In genomic region chr7:74394601-74395000, GRCh38 we compare ENCODE assay signal across 8 cellular contexts. TPM values are rescaled to one million over a fixed set of nuclear protein-coding genes. Genes with fewer than 3 reads are reported as not detected.
DNase-seq lines count a peak whose midpoint lies in the region; ATAC-seq and TF ChIP-seq lines count a peak whose summit lies in the region.
"Not testable (repeated sequence)": the region's sequence is repeated elsewhere in the genome, so short reads cannot be mapped to it uniquely, and the experiment has no call there.

No MANE protein-coding gene starts in this region.

- H3K79me2 ChIP-seq in PC-3 (ENCODE audit: low read length) = not testable (repeated sequence)

- not testable (repeated sequence) for H3K9me3 ChIP-seq in PC-3 (ENCODE audit: low read length); ascending aorta

- not testable (repeated sequence) for H3K9ac ChIP-seq in PC-3 (ENCODE audit: low read length)

- intact Hi-C loops in PC-3 (cut with micrococcal nuclease) = loop anchor here (5.0 kb wide), 1 partner anchor 102 kb away; no protein-coding TSS in a partner anchor
- intact Hi-C loops in ascending aorta (cut with DNase I) = loop anchor here (5.0 kb wide), 3 partner anchors 102 to 327 kb away; partner anchors contain the start of gene RFC2

- H3K4me1 Mint-ChIP-seq in HFFc6 (ENCODE audit: low read depth); nephron progenitor cell; type B pancreatic cell (ENCODE audit: unreplicated experiment): not testable (repeated sequence)

- H3K9me2 ChIP-seq in PC-3 (replicated peaks; ENCODE audit: low read length) = not testable (repeated sequence)

- H2AFZ ChIP-seq in PC-3 (ENCODE audit: low read length) = not testable (repeated sequence)

- ATAC-seq in PC-3 = peak; percentile 50; the same call in 1 of the 2 replicates

- H3K27ac ChIP-seq in PC-3 (ENCODE audit: low read length) = not testable (repeated sequence)
- H3K27ac ChIP-seq in ascending aorta = peak overlapping the region; percentile 40 to 70

- not testable (repeated sequence) for H3F3A ChIP-seq in PC-3 (ENCODE audit: low read length, unreplicated experiment)

- not testable (repeated sequence) for H3K4me3 Mint-ChIP-seq in HFFc6, nephron progenitor cell, type B pancreatic cell

- H3K27ac Mint-ChIP-seq in HFFc6, type B pancreatic cell: not testable (repeated sequence)
- H3K27ac Mint-ChIP-seq in nephron progenitor cell = peak overlapping the region; percentile 94

- not testable (repeated sequence) for H3K9me3 Mint-ChIP-seq in HFFc6, nephron progenitor cell, type B pancreatic cell

- TF ChIP-seq CTCF in HFFc6 (IDR thresholded peaks at IDR 0.05) (peak; percentile 69), PC-3 (conservative IDR thresholded peaks at IDR 0.05; ENCODE audit: low read depth, low read length) (peak; percentile 49; the same call in 1 of the 2 replicates), ascending aorta (IDR thresholded peaks at IDR 0.05) (peak in 2 of 3 experiments; percentile 16 to 51), epithelial cell of proximal tubule (conservative IDR thresholded peaks at IDR 0.05; ENCODE audit: low read depth, low read length) (peak; percentile 62), nephron progenitor cell (IDR thresholded peaks at IDR 0.05) (peak; percentile 16), type B pancreatic cell (conservative IDR thresholded peaks at IDR 0.05) (peak; percentile 42)

- DNase-seq in DMS 273 (lab: John Stamatoyannopoulos, UW; ENCODE audit: unreplicated experiment) = peak; percentile 62
- DNase-seq in HFFc6 = peak; percentile 27
- peak; percentile 40 for DNase-seq in PC-3
- peak in 1 of 2 donors; percentile 67 for DNase-seq in ascending aorta (ENCODE audit: low spot score in 2 of 2)
- DNase-seq in epithelial cell of proximal tubule (ENCODE audit: low read depth); nephron progenitor cell; type B pancreatic cell (ENCODE audit: extremely low spot score, unreplicated experiment): not testable (repeated sequence)
- peak; percentile 47 for DNase-seq in inferior parietal cortex (ENCODE audit: extremely low spot score)

- not testable (repeated sequence) for H3K27me3 Mint-ChIP-seq in HFFc6 (ENCODE audit: insufficient read depth); nephron progenitor cell (ENCODE audit: low read depth, poor library complexity); type B pancreatic cell

- not testable (repeated sequence) for H3K27me3 ChIP-seq in PC-3 (ENCODE audit: low read length); ascending aorta

- not testable (repeated sequence) for H3K36me3 ChIP-seq in PC-3 (ENCODE audit: low read depth, low read length)
- peaks cover 43 to 50% of the 10 kb centered on the region in 2 donors for H3K36me3 ChIP-seq in ascending aorta

- H4K20me1 ChIP-seq in PC-3 (ENCODE audit: low read length) = not testable (repeated sequence)

- H3K4me3 ChIP-seq in PC-3 (ENCODE audit: low read length); ascending aorta; epithelial cell of proximal tubule (ENCODE audit: low read depth, low read length): not testable (repeated sequence)

- POLR2A ChIA-PET in PC-3 (lab: Charles Lee; ENCODE audit: unreplicated experiment) = not testable (repeated sequence)

- BruUV-seq in PC-3 (replicated peaks; lab: Mats Ljungman, UMichigan) = not testable (repeated sequence)

- H3K36me3 Mint-ChIP-seq in HFFc6 (ENCODE audit: low read depth); type B pancreatic cell: not testable (repeated sequence)
- H3K36me3 Mint-ChIP-seq in nephron progenitor cell (ENCODE audit: low read depth) = peaks cover 16% of the 10 kb centered on the region

- H3K4me1 ChIP-seq in PC-3 (ENCODE audit: insufficient read depth, low read length); ascending aorta: not testable (repeated sequence)

- H3K4me2 ChIP-seq in PC-3 (ENCODE audit: low read length) = not testable (repeated sequence)

- CTCF ChIA-PET in PC-3 (lab: Charles Lee) = not testable (repeated sequence)

RNA-seq across cellular contexts. Expression of gene GTF2IRD1, which starts 59.1 kb away (rescaled TPM):
- total RNA-seq in HFFc6 (2021; fragmentation: NEBNext Ultra II Directional; extraction: Animal tissue kit (Norgen Biotek cat#: 25700)) = 10 to 100 TPM; 19.7 to 24.6 (median 22.4) TPM
- 14.9 and 21.9 TPM in 2 replicates for total RNA-seq in PC-3 (2014; rRNA removed)
- 7.5 TPM for total RNA-seq in ascending aorta
- total RNA-seq in epithelial cell of proximal tubule = 23.8 and 28.0 TPM in 2 replicates
- 43.6 and 47.9 TPM in 2 replicates for total RNA-seq in type B pancreatic cell (ENCODE audit: low replicate concordance)

Comparison
In these comparisons a context has a peak if more than half of its experiments do, and no peak if none do; other contexts are left out.
1. CTCF ChIP-seq: peak in every context shown above with its lines; median percentile 69 in HFFc6; 62 in epithelial cell of proximal tubule; 49 in PC-3; 42 in type B pancreatic cell; 34 in ascending aorta; 16 in nephron progenitor cell.